ENCODE assay signal across 12 cellular contexts in genomic region chr6:24929255-24929654, GRCh38. TPM values are rescaled to one million over a fixed set of nuclear protein-coding genes. Genes with fewer than 3 reads are reported as not detected.
DNase-seq lines count a peak whose midpoint lies in the region; ATAC-seq, FAIRE-seq and TF ChIP-seq lines count a peak whose summit lies in the region.
"Had no signal": no experiment of that assay in that cellular context is flagged by ENCODE, and none has a peak within 500 bp of the region (broad histone marks: within the 10 kb centered on the region; RNA-seq: fewer than 3 reads in every experiment).

No MANE protein-coding gene starts in this region.

- H3K27ac ChIP-seq in right lobe of liver: no peak overlapping the region
- no peak overlapping the region for H3K27ac ChIP-seq in HepG2 (ENCODE audit: extremely low read length, insufficient read depth, low read length)
- H3K27ac ChIP-seq in uterus: peak overlapping the region; percentile 29 to 69
- no peak overlapping the region for H3K27ac ChIP-seq in A673 (ENCODE audit: low read depth, low read length, poor library complexity, severe bottlenecking)
- H3K27ac ChIP-seq: pancreas, VCaP had no signal

- ATAC-seq in right lobe of liver: peak in 3 of 4 donors; percentile 47 to 63 (median 49)
- ATAC-seq in HepG2: no peak
- ATAC-seq in HG03280 (IDR thresholded peaks at IDR 0.05; ENCODE audit: unreplicated experiment): peak; percentile 41
- no peak for ATAC-seq in HG03521 (IDR thresholded peaks at IDR 0.05; ENCODE audit: unreplicated experiment)

- no peak for TF ChIP-seq EP300 in HepG2 (IDR thresholded peaks at IDR 0.05; ENCODE audit: low read depth in 2 of 2, low read length in 2 of 2)
- TF ChIP-seq EP300 in HepG2 (CRISPR knock-in tag; IDR thresholded peaks at IDR 0.05; ENCODE audit: borderline replicate concordance): no peak

- H3K27me3 ChIP-seq in right lobe of liver (no peaks in the 10 kb centered on the region), HepG2 (ENCODE audit: control insufficient read depth in 1 of 2, insufficient read depth in 2 of 2, low read length in 2 of 2) (0 out of 5 replicates have a peak, but pooled peaks cover 0 to 2% of the 10 kb centered on the region in 2 experiments), uterus (no peaks in the 10 kb centered on the region), A673 (replicated peaks; ENCODE audit: insufficient read depth, low read depth, low read length, poor library complexity) (no peaks in the 10 kb centered on the region)
- H3K27me3 ChIP-seq: pancreas, transverse colon had no signal

- CTCF ChIA-PET in HepG2 (lab: Yijun Ruan, JAX; ENCODE audit: low intra/inter-chr PET ratio, low total read pairs): no interaction called here
- CTCF ChIA-PET in activated naive CD4-positive, alpha-beta T cell treated with anti-CD3 and anti-CD28 coated beads for 36 hours (lab: Charles Lee): interaction anchor here (0.5 to 3.0 kb wide), 3 partner anchors 11 to 62 kb away, joined by 3 to 11 read pairs (median 4); no protein-coding TSS in a partner anchor
- CTCF ChIA-PET in A673 (lab: Charles Lee): interaction anchor here (0.7 kb wide), 1 partner anchor 142 kb away, joined by 3 read pairs; no protein-coding TSS in a partner anchor

- DNase-seq in right lobe of liver (no peak), HepG2 (ENCODE audit: low spot score) (no peak), uterus (no peak), A673 (ENCODE audit: low spot score) (no peak), glomerular visceral epithelial cell (ENCODE audit: extremely low spot score) (no peak)
- DNase-seq in activated naive CD4-positive, alpha-beta T cell treated with anti-CD3 and anti-CD28 coated beads for 36 hours: peak; percentile 71
- DNase-seq: COR-L47, pancreas, transverse colon had no signal

- H3K27ac Mint-ChIP-seq in activated naive CD4-positive, alpha-beta T cell treated with anti-CD3 and anti-CD28 coated beads for 36 hours: peak overlapping the region; percentile 96

- BruUV-seq in HepG2 (replicated peaks; lab: Mats Ljungman, UMichigan) (no TSS peak), A673 (replicated peaks; lab: Mats Ljungman, UMichigan) (no TSS peak)

- no peaks in the 10 kb centered on the region for H3K79me2 ChIP-seq in HepG2 (ENCODE audit: insufficient read depth, low read length)

- H3K36me3 ChIP-seq in right lobe of liver (no peaks in the 10 kb centered on the region), HepG2 (replicated peaks in 1 of 2; ENCODE audit: control insufficient read depth in 1 of 2, insufficient read depth in 2 of 2, low read length in 2 of 2) (no peaks in the 10 kb centered on the region), uterus (no peaks in the 10 kb centered on the region), A673 (ENCODE audit: insufficient read depth, low read length, poor library complexity, severe bottlenecking) (no peaks in the 10 kb centered on the region)
- H3K36me3 ChIP-seq: pancreas, transverse colon had no signal

- intact Hi-C loops in right lobe of liver (cut with DNase I): no loop called here
- intact Hi-C loops in HepG2 (cut with micrococcal nuclease; ENCODE audit: unreplicated experiment): no loop called here
- intact Hi-C loops in activated naive CD4-positive, alpha-beta T cell treated with anti-CD3 and anti-CD28 coated beads for 36 hours (cut with micrococcal nuclease): loop anchor here (2.0 to 10.0 kb wide), 2 partner anchors 154 to 246 kb away; partner anchors contain the start of gene GMNN
- intact Hi-C loops in uterus (cut with DNase I; ENCODE audit: low total_unique reads): no loop called here
- intact Hi-C loops in A673 (cut with micrococcal nuclease; ENCODE audit: unreplicated experiment): no loop called here

- WGBS in right lobe of liver (ENCODE audit: insufficient coverage, low coverage, low lambda C conversion rate, missing lambda C conversion rate): 8% methylated on average over 1 of the region's 1 CpG
- 0% methylated on average over 1 of the region's 1 CpG for WGBS in HepG2 (ENCODE audit: low lambda C conversion rate)

- POLR2A ChIA-PET in HepG2 (lab: Yijun Ruan, JAX): no interaction called here
- POLR2A ChIA-PET in A673 (lab: Charles Lee; ENCODE audit: low non-redundant PET): no interaction called here

- peaks cover 72% of the 10 kb centered on the region for H3K4me1 Mint-ChIP-seq in activated naive CD4-positive, alpha-beta T cell treated with anti-CD3 and anti-CD28 coated beads for 36 hours (ENCODE audit: low read depth)

- H4K20me1 ChIP-seq in HepG2 (ENCODE audit: insufficient read depth, low read length): no peaks in the 10 kb centered on the region

- no peak overlapping the region for H2AFZ ChIP-seq in HepG2 (ENCODE audit: low read length)

- H3K9me3 ChIP-seq in right lobe of liver (no peaks in the 10 kb centered on the region), HepG2 (ENCODE audit: low read length) (no peaks in the 10 kb centered on the region), uterus (no peaks in the 10 kb centered on the region), A673 (ENCODE audit: low read depth, low read length, poor library complexity, severe bottlenecking) (no peaks in the 10 kb centered on the region)
- H3K9me3 ChIP-seq: pancreas, transverse colon had no signal

- H3K4me3 ChIP-seq in right lobe of liver (no peak overlapping the region), HepG2 (replicated peaks in 1 of 3; ENCODE audit: insufficient read depth in 1 of 3, low read depth in 2 of 3, low read length in 3 of 3) (no peak overlapping the region), uterus (no peak overlapping the region), A673 (ENCODE audit: low read depth, low read length, poor library complexity, severe bottlenecking) (no peak overlapping the region)
- H3K4me3 ChIP-seq: pancreas, transverse colon had no signal

- H3K9ac ChIP-seq in HepG2 (ENCODE audit: insufficient read depth, low read depth, low read length): no peak overlapping the region

- no peak for TF ChIP-seq CTCF in right lobe of liver (IDR thresholded peaks at IDR 0.05)
- no peak for TF ChIP-seq CTCF in HepG2 (CRISPR knock-in tag; IDR thresholded peaks at IDR 0.05)
- TF ChIP-seq CTCF in uterus (IDR thresholded peaks at IDR 0.05): no peak
- no peak for TF ChIP-seq CTCF in A673 (conservative IDR thresholded peaks at IDR 0.05; ENCODE audit: low read depth, low read length)

- H3K9me3 Mint-ChIP-seq in activated naive CD4-positive, alpha-beta T cell treated with anti-CD3 and anti-CD28 coated beads for 36 hours: peaks cover 6% of the 10 kb centered on the region

- H3K4me3 Mint-ChIP-seq in activated naive CD4-positive, alpha-beta T cell treated with anti-CD3 and anti-CD28 coated beads for 36 hours: peak overlapping the region; percentile 90

- no peaks in the 10 kb centered on the region for H3K4me1 ChIP-seq in right lobe of liver
- H3K4me1 ChIP-seq in HepG2 (ENCODE audit: insufficient read depth, low read length): peaks cover 13% of the 10 kb centered on the region
- H3K4me1 ChIP-seq in uterus: peaks cover 8 to 22% of the 10 kb centered on the region in 2 donors
- H3K4me1 ChIP-seq in A673 (ENCODE audit: insufficient read depth, low read length, poor library complexity, severe bottlenecking): no peaks in the 10 kb centered on the region
- H3K4me1 ChIP-seq: pancreas had no signal

- TF ChIP-seq POLR2A in right lobe of liver (IDR thresholded peaks at IDR 0.05) (no peak), HepG2 (IDR thresholded peaks at IDR 0.05; ENCODE audit: insufficient read depth in 1 of 2, low read depth in 2 of 2, low read length in 2 of 2) (no peak), uterus (IDR thresholded peaks at IDR 0.05) (no peak)

- no peak for TF ChIP-seq RAD21 in HepG2 (CRISPR knock-in tag; IDR thresholded peaks at IDR 0.05)

- in situ Hi-C loops in HepG2 (cut with HindIII; ENCODE audit: extremely low pct_ligation_motif_present, low pct_unique_long_range_greater_than_20kb): no loop called here

- H3K36me3 Mint-ChIP-seq in activated naive CD4-positive, alpha-beta T cell treated with anti-CD3 and anti-CD28 coated beads for 36 hours (ENCODE audit: low read depth): peaks cover 17% of the 10 kb centered on the region

- FAIRE-seq in HepG2 (lab: Jason Lieb, UNC): no peak
- FAIRE-seq: pancreas had no signal

- H3K4me2 ChIP-seq in HepG2 (ENCODE audit: low read depth, low read length): no peak overlapping the region

- H3K27me3 Mint-ChIP-seq in activated naive CD4-positive, alpha-beta T cell treated with anti-CD3 and anti-CD28 coated beads for 36 hours (ENCODE audit: low read depth): no peaks in the 10 kb centered on the region

TF ChIP-seq in HepG2, 621 proteins besides CTCF, POLR2A, EP300 and RAD21:
- TF ChIP-seq MZF1 (CRISPR knock-in tag; IDR thresholded peaks at IDR 0.05; ENCODE audit: borderline replicate concordance) (no peak), TCF7L2 (IDR thresholded peaks at IDR 0.05; ENCODE audit: low read depth, low read length) (no peak), AGO2 (optimal IDR thresholded peaks at IDR 0.05; ENCODE audit: low read depth, low read length) (no peak)

RNA-seq across cellular contexts. Expression of gene RIPOR2, which starts 6.5 kb away (rescaled TPM):
- 1 to 10 TPM; 1.8 to 4.6 (median 3.5) TPM for total RNA-seq in right lobe of liver
- 0.02 and 0.06 TPM in 2 replicates for total RNA-seq in HepG2 (2016; rRNA removed; fragmentation: Illumina TruSeq; extraction: Trizol)
- not detected in 2 replicates for total RNA-seq in HepG2 (2016; cell fraction: cytosol; rRNA removed; fragmentation: Illumina TruSeq; extraction: Trizol; ENCODE audit: low read depth)
- total RNA-seq in HepG2 (2016; cell fraction: insoluble cytoplasmic fraction; rRNA removed; fragmentation: Illumina TruSeq; extraction: Trizol): 0.03 and 0.09 TPM in 2 replicates
- not detected in 2 replicates for total RNA-seq in HepG2 (2016; cell fraction: membrane; rRNA removed; fragmentation: Illumina TruSeq; extraction: Trizol)
- not detected in 2 replicates for total RNA-seq in HepG2 (2016; cell fraction: nucleus; rRNA removed; fragmentation: Illumina TruSeq; extraction: Trizol)
- polyA plus RNA-seq in HepG2 (2011; rRNA removed): 0.05 and 0.16 TPM in 2 replicates
- polyA plus RNA-seq in HepG2 (2011; cell fraction: cytosol; rRNA removed): 0.01 and 0.03 TPM in 2 replicates
- polyA plus RNA-seq in HepG2 (2011; cell fraction: nucleus; rRNA removed): not detected in 2 replicates
- 0.05 TPM in 2 replicates for polyA plus RNA-seq in HepG2 (2012)
- 0.02 TPM in 1 of 2 replicates, not detected in the other for polyA plus RNA-seq in HepG2 (2016; cell fraction: cytosol; fragmentation: Illumina TruSeq; extraction: Trizol; ENCODE audit: low read depth)
- polyA plus RNA-seq in HepG2 (2016; cell fraction: insoluble cytoplasmic fraction; fragmentation: Illumina TruSeq; extraction: Trizol; ENCODE audit: low read depth): 0.07 TPM in 1 of 2 replicates, not detected in the other
- polyA plus RNA-seq in HepG2 (2016; cell fraction: membrane; fragmentation: Illumina TruSeq; extraction: Trizol; ENCODE audit: low read depth): 0.03 TPM in 1 of 2 replicates, not detected in the other
- 0.18 TPM in 1 of 2 replicates, not detected in the other for polyA plus RNA-seq in HepG2 (2016; cell fraction: nucleus; fragmentation: Illumina TruSeq; extraction: Trizol; ENCODE audit: insufficient read depth, low read depth)
- 0.33 TPM in 1 of 2 replicates, not detected in the other for polyA minus RNA-seq in HepG2 (2011; rRNA and poly(A)+ RNA removed; ENCODE audit: low replicate concordance)
- polyA minus RNA-seq in HepG2 (2011; cell fraction: cytosol; rRNA and poly(A)+ RNA removed): not detected in 2 replicates
- not detected in 2 replicates for polyA minus RNA-seq in HepG2 (2011; cell fraction: nucleus; rRNA and poly(A)+ RNA removed)
- total RNA-seq in activated naive CD4-positive, alpha-beta T cell treated with anti-CD3 and anti-CD28 coated beads for 36 hours: 100 to 1,000 TPM; 111 to 116 TPM
- total RNA-seq in uterus: 100 to 1,000 TPM in 2 of 4 donors, 10 to 100 TPM in 2; 29.0 to 106 (median 80.4) TPM
- total RNA-seq in A673 (2021): 0.17 and 0.37 TPM in 2 replicates

Comparison
In these comparisons a context has a peak if more than half of its experiments do, and no peak if none do; other contexts are left out.
1. ATAC-seq: peak in right lobe of liver (3 of 4) and HG03280 (single experiment); none in HepG2 (single experiment) and HG03521 (single experiment).
2. H3K27ac ChIP-seq: peak in uterus (2 of 2); none in right lobe of liver (0 of 3), HepG2 (single experiment) and A673 (single experiment).
3. RNA of gene RIPOR2, which starts 6.5 kb away (total RNA-seq): 111 to 116 TPM in activated naive CD4-positive, alpha-beta T cell treated with anti-CD3 and anti-CD28 coated beads for 36 hours and 29.0 to 106 TPM in uterus; 1.8 to 4.6 TPM in right lobe of liver, 0.17 to 0.37 TPM in A673 and 0.02 to 0.09 TPM in HepG2; every median in the first group is over 4 times any median in the second.